In the genomic region with DNA sequence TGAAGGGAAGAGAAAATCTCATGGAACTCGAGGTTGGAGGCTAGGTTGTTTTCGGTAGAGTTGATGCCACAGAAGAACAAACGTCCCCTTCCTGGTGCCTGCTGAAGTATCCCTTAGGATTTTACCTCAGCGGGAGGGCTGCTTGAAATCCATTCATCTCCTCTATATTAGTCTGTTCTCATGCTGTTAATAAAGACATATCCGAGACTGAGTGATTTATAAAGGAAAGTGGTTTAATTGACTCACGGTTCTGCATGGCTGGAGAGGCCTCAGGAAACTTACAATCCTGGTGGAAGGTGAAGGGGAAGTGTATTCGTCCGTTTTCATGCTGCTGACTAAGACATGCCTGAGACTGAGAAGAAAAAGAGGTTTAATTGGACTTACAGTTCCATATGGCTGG, we compare ENCODE assay signal across 24 cellular contexts.
DNase-seq lines count a peak whose midpoint lies in the region; ATAC-seq and TF ChIP-seq lines count a peak whose summit lies in the region.
"Had no signal": no experiment of that assay in that cellular context is flagged by ENCODE, and none has a peak within 500 bp of the region (broad histone marks: within the 10 kb centered on the region; RNA-seq: fewer than 3 reads in every experiment).

No MANE protein-coding gene starts in this region.

- H3K9me3 Mint-ChIP-seq in type B pancreatic cell: no peaks in the 10 kb centered on the region
- H3K9me3 Mint-ChIP-seq: CD4-positive, CD25-positive, alpha-beta regulatory T cell; CD8-positive, alpha-beta memory T cell had no signal

- no peaks in the 10 kb centered on the region for H3K36me3 Mint-ChIP-seq in type B pancreatic cell
- H3K36me3 Mint-ChIP-seq: CD14-positive monocyte; CD4-positive, alpha-beta memory T cell; CD4-positive, CD25-positive, alpha-beta regulatory T cell; CD8-positive, alpha-beta memory T cell had no signal

- H3K9me3 ChIP-seq in esophagus muscularis mucosa (no peaks in the 10 kb centered on the region), SK-N-SH (no peaks in the 10 kb centered on the region)
- H3K9me3 ChIP-seq: BE2C had no signal

- H3K9me2 ChIP-seq in SK-N-SH: no peaks in the 10 kb centered on the region

- peaks cover 35% of the 10 kb centered on the region for H3K27me3 Mint-ChIP-seq in type B pancreatic cell

- H3K4me3 ChIP-seq in esophagus muscularis mucosa (no peak overlapping the region), SK-N-SH (ENCODE audit: low read depth in 2 of 2, low read length in 1 of 2) (no peak overlapping the region)
- H3K4me3 ChIP-seq: BLaER1, GM12878 had no signal

- no peaks in the 10 kb centered on the region for H3K4me1 ChIP-seq in esophagus muscularis mucosa
- H3K4me1 ChIP-seq in SK-N-SH (ENCODE audit: control insufficient read depth in 1 of 2, insufficient read depth in 2 of 2, low read depth in 1 of 2, low read length in 1 of 2): no peaks in the 10 kb centered on the region
- H3K4me1 ChIP-seq: BE2C had no signal

- no peak for TF ChIP-seq CTCF in esophagus muscularis mucosa (IDR thresholded peaks at IDR 0.05)
- no peak for TF ChIP-seq CTCF in type B pancreatic cell (conservative IDR thresholded peaks at IDR 0.05)
- TF ChIP-seq CTCF in SK-N-SH (IDR thresholded peaks at IDR 0.05): no peak

- H3K9ac ChIP-seq in SK-N-SH: no peak overlapping the region
- H3K9ac ChIP-seq: BLaER1 had no signal

- H3K4me2 ChIP-seq in SK-N-SH: no peak overlapping the region
- H3K4me2 ChIP-seq: BLaER1 had no signal

- DNase-seq in ecto neural progenitor cell (ENCODE audit: low spot score) (peak; percentile 11), esophagus muscularis mucosa (ENCODE audit: extremely low spot score) (peak; percentile 29), type B pancreatic cell (ENCODE audit: extremely low spot score, unreplicated experiment) (peak; percentile 7), left cardiac atrium (no peak), SK-N-SH (no peak), NCI-H748 treated with DMSO at 0.1 percent for 48 hours (lab: John Stamatoyannopoulos, UW) (no peak)
- DNase-seq: 8988T; ACHN; BE2C; C1 segment of cervical spinal cord; CD4-positive, alpha-beta memory T cell; CD4-positive, CD25-positive, alpha-beta regulatory T cell; CD8-positive, alpha-beta memory T cell; COR-L47; DMS 273 treated with DMSO at 0.1 percent for 48 hours; DMS153; DMS53; DMS79; DND-41; EL; GDM1 had no signal

- no peaks in the 10 kb centered on the region for H3F3A ChIP-seq in SK-N-SH (replicated peaks; ENCODE audit: insufficient read depth)

- 85% methylated on average over 8 of the region's 8 CpGs for WGBS in esophagus muscularis mucosa
- WGBS in SK-N-SH (ENCODE audit: low lambda C conversion rate): 14% methylated on average over 8 of the region's 8 CpGs

- no peak overlapping the region for H2AFZ ChIP-seq in SK-N-SH (ENCODE audit: low read depth)

- TF ChIP-seq EP300 in esophagus muscularis mucosa (IDR thresholded peaks at IDR 0.05): no peak
- TF ChIP-seq EP300 in SK-N-SH (IDR thresholded peaks at IDR 0.05; ENCODE audit: borderline replicate concordance in 1 of 2, low read depth in 1 of 2, low read length in 1 of 2): no peak

- H3K27ac ChIP-seq in esophagus muscularis mucosa (replicated peaks in 1 of 4) (no peak overlapping the region), SK-N-SH (ENCODE audit: low read depth in 2 of 2, low read length in 1 of 2) (no peak overlapping the region)
- H3K27ac ChIP-seq: BLaER1 had no signal

- TF ChIP-seq RAD21 in SK-N-SH (IDR thresholded peaks at IDR 0.05; ENCODE audit: low read length): no peak

- no peak for ATAC-seq in left cardiac atrium
- ATAC-seq: GM12878 had no signal

- H3K27me3 ChIP-seq in esophagus muscularis mucosa (peaks cover 0 to 43% (median 0%) of the 10 kb centered on the region in 4 donors), SK-N-SH (ENCODE audit: insufficient read depth) (no peaks in the 10 kb centered on the region)
- H3K27me3 ChIP-seq: BE2C, BLaER1 had no signal

- POLR2A ChIA-PET in SK-N-SH (lab: Yijun Ruan, JAX): no interaction called here

- H3K4me1 Mint-ChIP-seq in type B pancreatic cell (ENCODE audit: unreplicated experiment): peaks cover 4% of the 10 kb centered on the region
- H3K4me1 Mint-ChIP-seq: CD14-positive monocyte; CD4-positive, alpha-beta memory T cell; CD4-positive, CD25-positive, alpha-beta regulatory T cell; CD8-positive, alpha-beta memory T cell had no signal

- CTCF ChIA-PET in SK-N-SH (lab: Yijun Ruan, JAX): no interaction called here

- no peaks in the 10 kb centered on the region for H3K79me2 ChIP-seq in SK-N-SH (ENCODE audit: insufficient read depth)

- intact Hi-C loops in esophagus muscularis mucosa (cut with DNase I) (no loop called here), left cardiac atrium (cut with DNase I) (no loop called here)

- TF ChIP-seq POLR2A in esophagus muscularis mucosa (IDR thresholded peaks at IDR 0.05; ENCODE audit: low read depth): no peak

- H4K20me1 ChIP-seq in SK-N-SH (ENCODE audit: insufficient read depth): no peaks in the 10 kb centered on the region
- H4K20me1 ChIP-seq: BLaER1 had no signal

- H3K27ac Mint-ChIP-seq in type B pancreatic cell: no peak overlapping the region
- H3K27ac Mint-ChIP-seq: CD14-positive monocyte; CD4-positive, alpha-beta memory T cell; CD4-positive, CD25-positive, alpha-beta regulatory T cell; CD8-positive, alpha-beta memory T cell had no signal

- H3K36me3 ChIP-seq in esophagus muscularis mucosa (no peaks in the 10 kb centered on the region), SK-N-SH (replicated peaks in 1 of 2; ENCODE audit: control insufficient read depth in 1 of 2, insufficient read depth in 2 of 2, low read length in 1 of 2) (no peaks in the 10 kb centered on the region)
- H3K36me3 ChIP-seq: BE2C, BLaER1 had no signal

- no peak overlapping the region for H3K4me3 Mint-ChIP-seq in type B pancreatic cell
- H3K4me3 Mint-ChIP-seq: CD14-positive monocyte; CD4-positive, alpha-beta memory T cell; CD4-positive, CD25-positive, alpha-beta regulatory T cell; CD8-positive, alpha-beta memory T cell had no signal

TF ChIP-seq in SK-N-SH, 30 proteins besides CTCF, POLR2A, EP300 and RAD21 (continues in another document):
- TF ChIP-seq, protein P1, sequence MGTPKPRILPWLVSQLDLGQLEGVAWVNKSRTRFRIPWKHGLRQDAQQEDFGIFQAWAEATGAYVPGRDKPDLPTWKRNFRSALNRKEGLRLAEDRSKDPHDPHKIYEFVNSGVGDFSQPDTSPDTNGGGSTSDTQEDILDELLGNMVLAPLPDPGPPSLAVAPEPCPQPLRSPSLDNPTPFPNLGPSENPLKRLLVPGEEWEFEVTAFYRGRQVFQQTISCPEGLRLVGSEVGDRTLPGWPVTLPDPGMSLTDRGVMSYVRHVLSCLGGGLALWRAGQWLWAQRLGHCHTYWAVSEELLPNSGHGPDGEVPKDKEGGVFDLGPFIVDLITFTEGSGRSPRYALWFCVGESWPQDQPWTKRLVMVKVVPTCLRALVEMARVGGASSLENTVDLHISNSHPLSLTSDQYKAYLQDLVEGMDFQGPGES (IDR thresholded peaks at IDR 0.05; ENCODE audit: low read depth, low read length): no peak
- TF ChIP-seq, protein P2, sequence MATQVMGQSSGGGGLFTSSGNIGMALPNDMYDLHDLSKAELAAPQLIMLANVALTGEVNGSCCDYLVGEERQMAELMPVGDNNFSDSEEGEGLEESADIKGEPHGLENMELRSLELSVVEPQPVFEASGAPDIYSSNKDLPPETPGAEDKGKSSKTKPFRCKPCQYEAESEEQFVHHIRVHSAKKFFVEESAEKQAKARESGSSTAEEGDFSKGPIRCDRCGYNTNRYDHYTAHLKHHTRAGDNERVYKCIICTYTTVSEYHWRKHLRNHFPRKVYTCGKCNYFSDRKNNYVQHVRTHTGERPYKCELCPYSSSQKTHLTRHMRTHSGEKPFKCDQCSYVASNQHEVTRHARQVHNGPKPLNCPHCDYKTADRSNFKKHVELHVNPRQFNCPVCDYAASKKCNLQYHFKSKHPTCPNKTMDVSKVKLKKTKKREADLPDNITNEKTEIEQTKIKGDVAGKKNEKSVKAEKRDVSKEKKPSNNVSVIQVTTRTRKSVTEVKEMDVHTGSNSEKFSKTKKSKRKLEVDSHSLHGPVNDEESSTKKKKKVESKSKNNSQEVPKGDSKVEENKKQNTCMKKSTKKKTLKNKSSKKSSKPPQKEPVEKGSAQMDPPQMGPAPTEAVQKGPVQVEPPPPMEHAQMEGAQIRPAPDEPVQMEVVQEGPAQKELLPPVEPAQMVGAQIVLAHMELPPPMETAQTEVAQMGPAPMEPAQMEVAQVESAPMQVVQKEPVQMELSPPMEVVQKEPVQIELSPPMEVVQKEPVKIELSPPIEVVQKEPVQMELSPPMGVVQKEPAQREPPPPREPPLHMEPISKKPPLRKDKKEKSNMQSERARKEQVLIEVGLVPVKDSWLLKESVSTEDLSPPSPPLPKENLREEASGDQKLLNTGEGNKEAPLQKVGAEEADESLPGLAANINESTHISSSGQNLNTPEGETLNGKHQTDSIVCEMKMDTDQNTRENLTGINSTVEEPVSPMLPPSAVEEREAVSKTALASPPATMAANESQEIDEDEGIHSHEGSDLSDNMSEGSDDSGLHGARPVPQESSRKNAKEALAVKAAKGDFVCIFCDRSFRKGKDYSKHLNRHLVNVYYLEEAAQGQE (IDR thresholded peaks at IDR 0.05; ENCODE audit: low read depth, low read length): no peak
- no peak for TF ChIP-seq RCOR1 (IDR thresholded peaks at IDR 0.05; ENCODE audit: low read length)
- TF ChIP-seq FOSL2 (IDR thresholded peaks at IDR 0.05; ENCODE audit: borderline replicate concordance, low read depth): no peak
- TF ChIP-seq SIN3A (IDR thresholded peaks at IDR 0.05; ENCODE audit: borderline replicate concordance, low read depth, low read length): no peak
- TF ChIP-seq, protein P3, sequence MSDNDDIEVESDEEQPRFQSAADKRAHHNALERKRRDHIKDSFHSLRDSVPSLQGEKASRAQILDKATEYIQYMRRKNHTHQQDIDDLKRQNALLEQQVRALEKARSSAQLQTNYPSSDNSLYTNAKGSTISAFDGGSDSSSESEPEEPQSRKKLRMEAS (IDR thresholded peaks at IDR 0.05; ENCODE audit: low read depth): no peak
- no peak for TF ChIP-seq ELF1 (IDR thresholded peaks at IDR 0.05)
- no peak for TF ChIP-seq SMC3 (IDR thresholded peaks at IDR 0.05; ENCODE audit: low read depth, low read length)
- TF ChIP-seq FOXJ3 (CRISPR knock-in tag; IDR thresholded peaks at IDR 0.05): no peak
- TF ChIP-seq POLR2AphosphoS5 (IDR thresholded peaks at IDR 0.05; ENCODE audit: low read depth, low read length): no peak
- TF ChIP-seq CHD2 (IDR thresholded peaks at IDR 0.05; ENCODE audit: low read length, partially characterized antibody): no peak

Comparison
In these comparisons a context has a peak if more than half of its experiments do, and no peak if none do; other contexts are left out.
1. DNase-seq: peak in ecto neural progenitor cell (single experiment), esophagus muscularis mucosa (single experiment) and type B pancreatic cell (single experiment); none in left cardiac atrium (single experiment), SK-N-SH (single experiment) and NCI-H748 treated with DMSO at 0.1 percent for 48 hours (single experiment).